In genomic region chr9:36985061-36985768, GRCh38 we compare ENCODE assay signal across 24 cellular contexts. TPM values are rescaled to one million over a fixed set of nuclear protein-coding genes. Genes with fewer than 3 reads are reported as not detected.
A peak's percentile ranks its signal among the peaks of the same experiment; 100 is the strongest.
DNase-seq lines count a peak whose midpoint lies in the region; ATAC-seq, FAIRE-seq and TF ChIP-seq lines count a peak whose summit lies in the region.
"Had no signal": no experiment of that assay in that cellular context is flagged by ENCODE, and none has a peak within 500 bp of the region (broad histone marks: within the 10 kb centered on the region; RNA-seq: fewer than 3 reads in every experiment).

No MANE protein-coding gene starts in this region.

- H3K4me3 ChIP-seq in bronchial epithelial cell (ENCODE audit: low read depth, low read length), result no peak overlapping the region
- H3K4me3 ChIP-seq: colonic mucosa had no signal

- peaks cover 2% of the 10 kb centered on the region for H3K36me3 Mint-ChIP-seq in activated CD4-positive, alpha-beta T cell treated with anti-CD3 and anti-CD28 coated beads, Interleukin-2, amount 10 ng/mL, durations not matched to agents 24 days and 14 days (ENCODE audit: low read depth)
- no peaks in the 10 kb centered on the region; a peak in 1 of 7 replicates for H3K36me3 Mint-ChIP-seq in H9 (ENCODE audit: insufficient read depth in 1 of 3, low read depth in 3 of 3)
- H3K36me3 Mint-ChIP-seq in nephron progenitor cell (ENCODE audit: low read depth), result peaks cover under 1% of the 10 kb centered on the region
- no peaks in the 10 kb centered on the region for H3K36me3 Mint-ChIP-seq in osteocyte (ENCODE audit: unreplicated experiment)

- no peak for TF ChIP-seq CTCF in H9 (conservative IDR thresholded peaks at IDR 0.05)
- no peak for TF ChIP-seq CTCF in bronchial epithelial cell (IDR thresholded peaks at IDR 0.05; ENCODE audit: insufficient read depth, low read length, severe bottlenecking)
- no peak for TF ChIP-seq CTCF in nephron progenitor cell (IDR thresholded peaks at IDR 0.05)
- no peak for TF ChIP-seq CTCF in osteocyte (IDR thresholded peaks at IDR 0.05)

- H2BK12ac ChIP-seq in H9 (ENCODE audit: insufficient read length, low read depth, low read length), result no peak overlapping the region

- no peak overlapping the region for H2BK5ac ChIP-seq in H9 (ENCODE audit: insufficient read length, low read length)

- no peak overlapping the region for H4K5ac ChIP-seq in H9 (ENCODE audit: insufficient read length, low read depth, low read length)

- H4K8ac ChIP-seq in H9 (replicated peaks; ENCODE audit: insufficient read length, low read depth, low read length), result no peak overlapping the region

- H3K9ac ChIP-seq in H9 (ENCODE audit: extremely low read depth, insufficient read length, low read length), result no peak overlapping the region

- H3K36me3 ChIP-seq in bronchial epithelial cell (ENCODE audit: control insufficient read depth, insufficient read depth, low read length), result no peaks in the 10 kb centered on the region
- H3K36me3 ChIP-seq: colonic mucosa, tibial nerve had no signal

- H3K4me1 ChIP-seq in H9 (ENCODE audit: insufficient read depth, low read length), result no peaks in the 10 kb centered on the region; the same call in 1 of the 2 replicates
- H3K4me1 ChIP-seq: colonic mucosa had no signal

- H4K20me1 ChIP-seq in H9 (ENCODE audit: control insufficient read depth, insufficient read depth, insufficient read length), result no peaks in the 10 kb centered on the region

- H3K27me3 Mint-ChIP-seq in activated CD4-positive, alpha-beta T cell treated with anti-CD3 and anti-CD28 coated beads, Interleukin-2, amount 10 ng/mL, durations not matched to agents 24 days and 14 days, result peaks cover 65% of the 10 kb centered on the region
- peaks cover 96% of the 10 kb centered on the region for H3K27me3 Mint-ChIP-seq in H9 (ENCODE audit: low read depth)
- H3K27me3 Mint-ChIP-seq in nephron progenitor cell (ENCODE audit: low read depth, poor library complexity), result peaks cover 99% of the 10 kb centered on the region
- peaks cover 79% of the 10 kb centered on the region for H3K27me3 Mint-ChIP-seq in osteocyte (ENCODE audit: unreplicated experiment)

- no peaks in the 10 kb centered on the region for H3K79me2 ChIP-seq in H9 (ENCODE audit: insufficient read depth, low read length)

- H3K27ac Mint-ChIP-seq in activated CD4-positive, alpha-beta T cell treated with anti-CD3 and anti-CD28 coated beads, Interleukin-2, amount 10 ng/mL, durations not matched to agents 24 days and 14 days, result no peak overlapping the region
- no peak overlapping the region for H3K27ac Mint-ChIP-seq in H9
- H3K27ac Mint-ChIP-seq in nephron progenitor cell, result no peak overlapping the region
- H3K27ac Mint-ChIP-seq in osteocyte (ENCODE audit: unreplicated experiment), result no peak overlapping the region

- no peak overlapping the region for H3K56ac ChIP-seq in H9 (ENCODE audit: insufficient read length, low read depth, low read length)

- H2BK120ac ChIP-seq in H9 (ENCODE audit: low read depth, low read length, poor library complexity, severe bottlenecking), result no peak overlapping the region

- H2BK20ac ChIP-seq in H9 (ENCODE audit: low read depth, low read length, poor library complexity, severe bottlenecking), result no peak overlapping the region

- no peak overlapping the region for H3T11ph ChIP-seq in H9 (ENCODE audit: low read length)

- H3K4ac ChIP-seq in H9 (ENCODE audit: low read depth, low read length), result no peak overlapping the region

- no peak overlapping the region for H4K91ac ChIP-seq in H9 (ENCODE audit: insufficient read length, low read depth, low read length)

- intact Hi-C loops in activated CD4-positive, alpha-beta T cell treated with anti-CD3 and anti-CD28 coated beads, Interleukin-2, amount 10 ng/mL, durations not matched to agents 24 days and 14 days (cut with micrococcal nuclease), result loop anchor here (5.0 kb wide), 1 partner anchor 52 kb away; no protein-coding TSS in a partner anchor

- H3K4me1 Mint-ChIP-seq in activated CD4-positive, alpha-beta T cell treated with anti-CD3 and anti-CD28 coated beads, Interleukin-2, amount 10 ng/mL, durations not matched to agents 24 days and 14 days, result peaks cover 5% of the 10 kb centered on the region
- H3K4me1 Mint-ChIP-seq in H9, result peaks cover 37 to 42% of the 10 kb centered on the region in 2 experiments
- peaks cover 27% of the 10 kb centered on the region for H3K4me1 Mint-ChIP-seq in nephron progenitor cell
- peaks cover 5% of the 10 kb centered on the region for H3K4me1 Mint-ChIP-seq in osteocyte (ENCODE audit: unreplicated experiment)

- DNase-seq in activated CD4-positive, alpha-beta T cell treated with anti-CD3 and anti-CD28 coated beads, Interleukin-2, amount 10 ng/mL, durations not matched to agents 24 days and 14 days, result no peak
- no peak for DNase-seq in activated CD4-positive, alpha-beta T cell treated with anti-CD3 and anti-CD28 coated beads for 4 hours
- DNase-seq in H9 (no peak), bronchial epithelial cell (ENCODE audit: low read depth) (no peak), nephron progenitor cell (no peak), osteocyte (ENCODE audit: extremely low spot score, unreplicated experiment) (no peak)
- DNase-seq: 8988T; aorta; colonic mucosa; DND-41; NCI-H1694 treated with DMSO at 0.1 percent for 48 hours; NCI-H524 treated with DMSO at 0.1 percent for 48 hours; nucleus accumbens; PC-3; stimulated activated CD4-positive, alpha-beta T cell treated with anti-CD3 and anti-CD28 coated beads, Interleukin-2, amount 100 ng/mL, for 48 hours had no signal

- H3K14ac ChIP-seq in H9 (ENCODE audit: insufficient read depth, low read length), result no peak overlapping the region

- H3K23me2 ChIP-seq in H9 (ENCODE audit: insufficient read length, low read depth, low read length, poor library complexity, severe bottlenecking), result peaks cover 7% of the 10 kb centered on the region

- no peak overlapping the region for H2AK5ac ChIP-seq in H9 (ENCODE audit: insufficient read length, low read length)

- H3K18ac ChIP-seq in H9 (ENCODE audit: insufficient read length, low read depth, low read length), result no peak overlapping the region

- H3K4me2 ChIP-seq in H9 (ENCODE audit: insufficient read depth, insufficient read length, low read length), result peak overlapping the region; percentile 64

- no peak overlapping the region for H2AFZ ChIP-seq in H9 (ENCODE audit: low read length)

- peaks cover 5% of the 10 kb centered on the region for H3K9me3 Mint-ChIP-seq in activated CD4-positive, alpha-beta T cell treated with anti-CD3 and anti-CD28 coated beads, Interleukin-2, amount 10 ng/mL, durations not matched to agents 24 days and 14 days
- peaks cover 0 to 3% of the 10 kb centered on the region in 2 experiments; a peak in 1 of 5 replicates for H3K9me3 Mint-ChIP-seq in H9
- peaks cover 20% of the 10 kb centered on the region for H3K9me3 Mint-ChIP-seq in nephron progenitor cell
- H3K9me3 Mint-ChIP-seq in osteocyte (ENCODE audit: unreplicated experiment), result no peaks in the 10 kb centered on the region

- no CpG with 5 or more reads among the region's 15 CpGs for WGBS in H9 (ENCODE audit: extremely low coverage, insufficient read length, low lambda C conversion rate)

- H3K9me3 ChIP-seq in H9 (ENCODE audit: control insufficient read depth, low read depth, low read length), result no peaks in the 10 kb centered on the region
- H3K9me3 ChIP-seq: colonic mucosa had no signal

- no peak overlapping the region for H2BK15ac ChIP-seq in H9 (ENCODE audit: low read depth, low read length)

- no peak overlapping the region for H3K27ac ChIP-seq in H9 (ENCODE audit: insufficient read length, low read depth, low read length)
- H3K27ac ChIP-seq: colonic mucosa, epithelial cell of prostate, tibial nerve had no signal

- H3K4me3 Mint-ChIP-seq in activated CD4-positive, alpha-beta T cell treated with anti-CD3 and anti-CD28 coated beads, Interleukin-2, amount 10 ng/mL, durations not matched to agents 24 days and 14 days, result peak overlapping the region; percentile 42
- H3K4me3 Mint-ChIP-seq in H9, result peak overlapping the region; percentile 14 to 73; a peak in 4 of 5 replicates
- H3K4me3 Mint-ChIP-seq in nephron progenitor cell, result peak overlapping the region; percentile 79
- H3K4me3 Mint-ChIP-seq in osteocyte (ENCODE audit: unreplicated experiment), result no peak overlapping the region

- ATAC-seq in HG02852 (IDR thresholded peaks at IDR 0.05; ENCODE audit: unreplicated experiment) (no peak), HG02588 (IDR thresholded peaks at IDR 0.05; ENCODE audit: unreplicated experiment) (no peak)
- ATAC-seq: PC-3, SK-N-SH treated with all-trans-retinoic acid at 6 μM for 48 hours had no signal

- FAIRE-seq in bronchial epithelial cell (lab: Jason Lieb, UNC), result peak; percentile 50
- FAIRE-seq: islet of Langerhans had no signal

- H3K27me3 ChIP-seq in H9 (ENCODE audit: insufficient read depth, low read length) (peaks cover 54% of the 10 kb centered on the region), bronchial epithelial cell (ENCODE audit: control insufficient read depth, insufficient read depth, low read length) (peaks cover 47% of the 10 kb centered on the region)

- no peak overlapping the region for H3K23ac ChIP-seq in H9 (ENCODE audit: insufficient read length, low read depth, low read length)

- H3K79me1 ChIP-seq in H9 (ENCODE audit: insufficient read depth, low read depth, low read length, poor library complexity, severe bottlenecking), result no peaks in the 10 kb centered on the region

RNA-seq across cellular contexts. Expression of gene PAX5, which starts 48.9 kb away (rescaled TPM):
- 0.16 and 0.33 TPM in 2 replicates for total RNA-seq in activated CD4-positive, alpha-beta T cell treated with anti-CD3 and anti-CD28 coated beads, Interleukin-2, amount 10 ng/mL, durations not matched to agents 24 days and 14 days
- total RNA-seq in H9 (2021) (0.39 and 0.75 TPM in 2 replicates), bronchial epithelial cell (not detected in 2 replicates), osteocyte (not detected in 2 replicates)
- total RNA-seq: HT1080, lung microvascular endothelial cell, M059J, PC-3, tibial nerve had no signal
